Comparison of ENCODE assay signal across 8 cellular contexts in genomic region chr1:173477286-173478098, GRCh38. TPM values are rescaled to one million over a fixed set of nuclear protein-coding genes. Genes with fewer than 3 reads are reported as not detected.
A peak's percentile ranks its signal among the peaks of the same experiment; 100 is the strongest.
DNase-seq lines count a peak whose midpoint lies in the region; ATAC-seq and TF ChIP-seq lines count a peak whose summit lies in the region.

PRDX6 (plus strand) TSS chr1:173477335; CDS start chr1:173477398, 63 bp downstream.

- intact Hi-C loops in heart right ventricle (cut with DNase I) (loop anchor here in 7 of 10 donors (2.0 to 10.0 kb wide), 5 partner anchors 45 to 547 kb away; partner anchors contain the start of genes CENPL (in 3 of the 7), DARS2 (in 3 of the 7) and RC3H1 (in 1 of the 7)), posterior cingulate gyrus (cut with DNase I) (loop anchor here (2.0 to 10.0 kb wide), 4 partner anchors 240 to 1527 kb away; partner anchors contain the start of genes CENPL, DARS2 and RC3H1)

- peak within 1 kb of the TSS; percentile 98 for H3K9ac ChIP-seq in HUES6 (ENCODE audit: low read length)

- H3K4me3 ChIP-seq in HUES6 (ENCODE audit: low read depth, low read length) = peak within 1 kb of the TSS; percentile 99
- H3K4me3 ChIP-seq in RWPE2 (ENCODE audit: severe bottlenecking) = peak within 1 kb of the TSS; percentile 59
- H3K4me3 ChIP-seq in heart right ventricle = peak within 1 kb of the TSS; percentile 84 to 95 (median 90)

- peak; percentile 57 for ATAC-seq in GM21528 (IDR thresholded peaks at IDR 0.05; ENCODE audit: low FRiP score, unreplicated experiment)
- peak; percentile 43 for ATAC-seq in RWPE2 (ENCODE audit: low read depth)
- peak; percentile 59 to 88 (median 78) for ATAC-seq in heart right ventricle

- WGBS in heart right ventricle, 2 donors = 0 to 1% methylated on average over 67 to 69 of the region's 69 CpGs

- no peaks in the 10 kb centered on the region for H3K27me3 ChIP-seq in HUES6 (ENCODE audit: control insufficient read depth, insufficient read depth, low read length)
- no peaks in the 10 kb centered on the region for H3K27me3 ChIP-seq in RWPE2 (ENCODE audit: insufficient read depth, poor library complexity, severe bottlenecking)
- H3K27me3 ChIP-seq in heart right ventricle = no peaks in the 10 kb centered on the region

- TF ChIP-seq CTCF in RWPE2 (IDR thresholded peaks at IDR 0.05; ENCODE audit: poor library complexity, severe bottlenecking) (no peak), heart right ventricle (IDR thresholded peaks at IDR 0.05) (no peak)

- H3K27ac ChIP-seq in HUES6 (ENCODE audit: low read depth, low read length) = peak within 1 kb of the TSS; percentile 87
- H3K27ac ChIP-seq in RWPE2 (ENCODE audit: poor library complexity, severe bottlenecking) = peak within 1 kb of the TSS; percentile 79
- H3K27ac ChIP-seq in heart right ventricle = peak within 1 kb of the TSS; percentile 95 to 99 (median 99)

- peaks cover 44% of the 10 kb centered on the region for H3K36me3 ChIP-seq in HUES6 (ENCODE audit: control insufficient read depth, insufficient read depth, low read length)
- H3K36me3 ChIP-seq in RWPE2 (ENCODE audit: low read depth) = peaks cover 43% of the 10 kb centered on the region
- peaks cover 0 to 32% (median 13%) of the 10 kb centered on the region in 9 donors for H3K36me3 ChIP-seq in heart right ventricle

- H3K9me3 ChIP-seq in HUES6 (ENCODE audit: control insufficient read depth, insufficient read depth, low read depth, low read length) = peaks cover under 1% of the 10 kb centered on the region; the same call in 1 of the 2 replicates
- no peaks in the 10 kb centered on the region for H3K9me3 ChIP-seq in RWPE2 (ENCODE audit: severe bottlenecking)
- H3K9me3 ChIP-seq in heart right ventricle = no peaks in the 10 kb centered on the region

- peaks cover 19% of the 10 kb centered on the region for H3K4me1 ChIP-seq in HUES6 (ENCODE audit: control insufficient read depth, insufficient read depth, low read length)
- H3K4me1 ChIP-seq in RWPE2 (ENCODE audit: insufficient read depth, poor library complexity, severe bottlenecking) = peaks cover 34% of the 10 kb centered on the region
- peaks cover 4 to 77% (median 48%) of the 10 kb centered on the region in 9 donors for H3K4me1 ChIP-seq in heart right ventricle

- DNase-seq in ELR (ENCODE audit: low read depth) = peak; percentile 88
- DNase-seq in RWPE2 (ENCODE audit: low spot score) = peak; percentile 85
- peak in 38 of 56 donors; percentile 24 to 99 (median 88) for DNase-seq in amygdala (lab: John Stamatoyannopoulos, UW)
- peak in 1 of 2 donors; percentile 87 for DNase-seq in heart right ventricle
- DNase-seq in posterior cingulate gyrus = peak in 7 of 10 donors; percentile 14 to 98 (median 89)
- DNase-seq in Ammon's horn (ENCODE audit: low spot score) = no peak

RNA-seq across cellular contexts. Expression of gene PRDX6, which starts in this region (rescaled TPM):
- 100 to 1,000 TPM; 215 to 698 (median 325) TPM for total RNA-seq in heart right ventricle
- 100 to 1,000 TPM; 426 to 640 TPM for polyA plus RNA-seq in heart right ventricle
